In the genomic region with DNA sequence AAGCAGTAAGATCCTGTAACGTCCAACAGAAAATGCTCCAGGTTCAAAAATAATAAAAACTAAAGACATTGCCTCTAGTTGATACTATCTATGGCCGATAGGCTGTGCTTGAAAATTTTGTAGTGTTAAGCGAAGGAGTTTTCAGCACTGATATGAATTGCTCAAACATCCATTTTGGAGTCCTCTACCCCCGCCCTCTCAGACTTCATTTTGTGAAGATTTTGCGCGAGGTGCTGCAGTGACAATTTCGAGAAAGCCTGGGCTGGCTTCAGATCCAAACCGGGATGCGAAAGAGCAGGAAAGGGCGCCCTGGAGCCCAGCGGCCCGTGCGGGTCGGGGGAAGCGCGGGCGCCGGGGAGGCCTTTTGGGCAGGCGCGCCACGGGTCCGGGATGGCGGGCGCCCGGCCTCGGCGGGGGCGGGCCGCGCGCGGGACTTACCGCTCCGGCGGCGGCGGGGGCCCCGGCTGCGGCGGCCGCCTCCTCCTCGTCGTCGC, we compare ENCODE assay signal across 8 cellular contexts. TPM values are rescaled to one million over a fixed set of nuclear protein-coding genes. Genes with fewer than 3 reads are reported as not detected.
A peak's percentile ranks its signal among the peaks of the same experiment; 100 is the strongest.
DNase-seq lines count a peak whose midpoint lies in the region; ATAC-seq and TF ChIP-seq lines count a peak whose summit lies in the region.

No MANE protein-coding gene starts in this region.

- H3K9ac ChIP-seq in endocrine pancreas (ENCODE audit: control insufficient read depth, insufficient read depth, low read length) = peak overlapping the region; percentile 77

- peak overlapping the region; percentile 98 for H3K4me3 ChIP-seq in endocrine pancreas (ENCODE audit: control insufficient read depth, insufficient read depth, low read length)
- peak overlapping the region; percentile 63 for H3K4me3 ChIP-seq in naive thymus-derived CD4-positive, alpha-beta T cell (ENCODE audit: low read length)
- peak overlapping the region; percentile 46 to 99 (median 82) for H3K4me3 ChIP-seq in transverse colon

- TF ChIP-seq CTCF in GM12874 (IDR thresholded peaks at IDR 0.05; ENCODE audit: insufficient read depth, low read depth, low read length) (peak; percentile 14; the same call in 1 of the 2 replicates), VCaP (conservative IDR thresholded peaks at IDR 0.05) (peak; percentile 30; the same call in 1 of the 2 replicates), transverse colon (IDR thresholded peaks at IDR 0.05) (peak; percentile 22 to 72 (median 42))

- peak; percentile 12 for ATAC-seq in HG02759 (IDR thresholded peaks at IDR 0.05; ENCODE audit: unreplicated experiment)
- peak; percentile 47 for ATAC-seq in naive thymus-derived CD4-positive, alpha-beta T cell

- H3K4me1 Mint-ChIP-seq in naive thymus-derived CD4-positive, alpha-beta T cell = peaks cover 38 to 59% (median 51%) of the 10 kb centered on the region in 7 donors

- H3K27ac ChIP-seq in VCaP (peak overlapping the region; percentile 100), transverse colon (peak overlapping the region; percentile 97 to 100 (median 98))
- H3K27ac ChIP-seq in naive thymus-derived CD4-positive, alpha-beta T cell (ENCODE audit: low read depth, low read length) = peak overlapping the region; percentile 96

- H3K36me3 ChIP-seq in endocrine pancreas (ENCODE audit: control insufficient read depth, insufficient read depth, low read length) = no peaks in the 10 kb centered on the region
- H3K36me3 ChIP-seq in naive thymus-derived CD4-positive, alpha-beta T cell (ENCODE audit: control insufficient read depth in 2 of 3, insufficient read depth in 3 of 3, low read length in 3 of 3) = peaks cover 0 to 10% (median 0%) of the 10 kb centered on the region in 3 experiments
- no peaks in the 10 kb centered on the region for H3K36me3 ChIP-seq in transverse colon

- no peaks in the 10 kb centered on the region for H3K27me3 ChIP-seq in endocrine pancreas (ENCODE audit: control insufficient read depth, insufficient read depth, low read length)
- no peaks in the 10 kb centered on the region for H3K27me3 ChIP-seq in naive thymus-derived CD4-positive, alpha-beta T cell (ENCODE audit: control insufficient read depth in 2 of 2, insufficient read depth in 2 of 2, low read length in 2 of 2)
- no peaks in the 10 kb centered on the region for H3K27me3 ChIP-seq in transverse colon

- H3K27ac Mint-ChIP-seq in naive thymus-derived CD4-positive, alpha-beta T cell = peak overlapping the region; percentile 96 to 100 (median 99)

- no peak for TF ChIP-seq EP300 in transverse colon (IDR thresholded peaks at IDR 0.05; ENCODE audit: low read depth)

- H3K9me3 ChIP-seq in endocrine pancreas (ENCODE audit: control insufficient read depth, low read length) = peaks cover 2% of the 10 kb centered on the region
- no peaks in the 10 kb centered on the region for H3K9me3 ChIP-seq in naive thymus-derived CD4-positive, alpha-beta T cell (ENCODE audit: control insufficient read depth in 2 of 3, low read length in 3 of 3)
- H3K9me3 ChIP-seq in transverse colon = no peaks in the 10 kb centered on the region

- peaks cover 0 to 5% (median 0%) of the 10 kb centered on the region in 11 donors for H3K9me3 Mint-ChIP-seq in naive thymus-derived CD4-positive, alpha-beta T cell

- H3K4me3 Mint-ChIP-seq in naive thymus-derived CD4-positive, alpha-beta T cell = peak overlapping the region; percentile 90 to 99 (median 98)

- no peaks in the 10 kb centered on the region for H3K27me3 Mint-ChIP-seq in naive thymus-derived CD4-positive, alpha-beta T cell

- CTCF ChIA-PET in naive thymus-derived CD4-positive, alpha-beta T cell (lab: Charles Lee) = interaction anchor here (0.8 kb wide), 1 partner anchor 79 kb away, joined by 4 read pairs; no protein-coding TSS in a partner anchor

- in situ Hi-C loops in transverse colon (cut with MboI; ENCODE audit: low pct_ligation_motif_present in 1 of 4, low pct_unique_long_range_greater_than_20kb in 1 of 4, low sequenced_read_pairs in 3 of 4) = no loop called here

- 0 to 1% methylated on average over 3 to 35 of the region's 44 CpGs for WGBS in transverse colon (ENCODE audit: low coverage in 1 of 2), 2 donors

- POLR2A ChIA-PET in naive thymus-derived CD4-positive, alpha-beta T cell (lab: Charles Lee) = interaction anchor here (2.3 to 2.6 kb wide), 2 partner anchors 285 to 432 kb away, joined by 7 to 8 read pairs; a partner anchor contains a TSS

- intact Hi-C loops in naive thymus-derived CD4-positive, alpha-beta T cell (cut with micrococcal nuclease) = loop anchor here (1.0 to 10.0 kb wide), 12 partner anchors 14 to 1859 kb away; a partner anchor contains a TSS
- intact Hi-C loops in transverse colon (cut with DNase I; ENCODE audit: low total_unique reads) = no loop called here

- peaks cover 0 to 26% (median 12%) of the 10 kb centered on the region in 5 donors for H3K36me3 Mint-ChIP-seq in naive thymus-derived CD4-positive, alpha-beta T cell

- DNase-seq in AG08395 (ENCODE audit: low spot score) = peak; percentile 53
- peak; percentile 29 for DNase-seq in NCI-H146 treated with DMSO at 0.1 percent for 48 hours (lab: John Stamatoyannopoulos, UW; ENCODE audit: unreplicated experiment)
- peak in 6 of 9 donors; percentile 77 to 86 (median 82) for DNase-seq in naive thymus-derived CD4-positive, alpha-beta T cell
- DNase-seq in transverse colon = peak; percentile 46

- no peak for TF ChIP-seq POLR2A in transverse colon (IDR thresholded peaks at IDR 0.05)

- H3K4me1 ChIP-seq in endocrine pancreas (ENCODE audit: control insufficient read depth, insufficient read depth, low read length) (peaks cover 19% of the 10 kb centered on the region), transverse colon (peaks cover 13 to 61% (median 39%) of the 10 kb centered on the region in 4 donors)
- H3K4me1 ChIP-seq in naive thymus-derived CD4-positive, alpha-beta T cell (ENCODE audit: control insufficient read depth in 2 of 2, insufficient read depth in 2 of 2, low read length in 2 of 2) = peaks cover 31 to 33% of the 10 kb centered on the region in 2 donors

RNA-seq across cellular contexts. Expression of a gene that starts 1.8 kb away (rescaled TPM):
- 100 to 1,000 TPM; 108 to 158 (median 131) TPM for total RNA-seq in naive thymus-derived CD4-positive, alpha-beta T cell
- 100 to 1,000 TPM in 1 of 2 donors, 10 to 100 TPM in 1; 82.6 to 108 TPM for polyA plus RNA-seq in naive thymus-derived CD4-positive, alpha-beta T cell
- total RNA-seq in transverse colon = 100 to 1,000 TPM in 1 of 4 donors, 10 to 100 TPM in 3; 41.9 to 101 (median 81.6) TPM

Comparison
In these comparisons a context has a peak if more than half of its experiments do, and no peak if none do; other contexts are left out.
1. Peak in every context shown above with its lines: DNase-seq, ATAC-seq, H3K4me3 ChIP-seq and H3K27ac ChIP-seq.
2. DNase-seq: peak in every context shown above with its lines; median percentile 82 in naive thymus-derived CD4-positive, alpha-beta T cell; 53 in AG08395; 46 in transverse colon; 29 in NCI-H146 treated with DMSO at 0.1 percent for 48 hours.